ENCODE assay signal across 8 cellular contexts in genomic region chr17:39687101-39687545, GRCh38. TPM values are rescaled to one million over a fixed set of nuclear protein-coding genes. Genes with fewer than 3 reads are reported as not detected.
A peak's percentile ranks its signal among the peaks of the same experiment; 100 is the strongest.
DNase-seq lines count a peak whose midpoint lies in the region; ATAC-seq, FAIRE-seq and TF ChIP-seq lines count a peak whose summit lies in the region.

No MANE protein-coding gene starts in this region.

- peaks cover 21% of the 10 kb centered on the region for H3K4me1 Mint-ChIP-seq in T-helper 2 cell treated with Interferon-gamma antibody and Interleukin-4, amounts not matched to agents 5 μg/mL and 100 μg/mL, for 36 hours (ENCODE audit: low read depth)
- H3K4me1 Mint-ChIP-seq in activated T-helper 1 cell treated with anti-CD3 and anti-CD28 coated beads, Interleukin-12 subunit alpha, Interleukin-12 subunit beta, Interleukin-2, Interleukin-4 antibody, amounts not matched to agents 30 ng/mL and 10 ng/mL and 1 ng/mL, durations not matched to agents 14 hours and 24 hours and 36 hours (ENCODE audit: low read depth) = peaks cover 22% of the 10 kb centered on the region

- intact Hi-C loops in activated T-helper 1 cell treated with anti-CD3 and anti-CD28 coated beads, Interleukin-12 subunit alpha, Interleukin-12 subunit beta, Interleukin-2, Interleukin-4 antibody, amounts not matched to agents 30 ng/mL and 10 ng/mL and 1 ng/mL, durations not matched to agents 14 hours and 24 hours and 36 hours (cut with micrococcal nuclease) = loop anchor here (1.0 to 5.0 kb wide), 2 partner anchors 50 to 175 kb away; partner anchors contain the start of genes IKZF3 and STARD3
- intact Hi-C loops in kidney (cut with DNase I) = no loop called here

- H3K4me1 ChIP-seq in kidney (ENCODE audit: control insufficient read depth in 1 of 2, insufficient read depth in 1 of 2, low read depth in 1 of 2, low read length in 2 of 2) = peaks cover 9 to 11% of the 10 kb centered on the region in 2 donors
- peaks cover 2 to 18% (median 14%) of the 10 kb centered on the region in 5 donors for H3K4me1 ChIP-seq in subcutaneous abdominal adipose tissue (ENCODE audit: control insufficient read depth in 5 of 5, insufficient read depth in 5 of 5, low read length in 5 of 5)

- H3K27me3 ChIP-seq in subcutaneous abdominal adipose tissue (ENCODE audit: control insufficient read depth in 5 of 5, insufficient read depth in 4 of 5, low read length in 5 of 5) = no peaks in the 10 kb centered on the region

- no peak for FAIRE-seq in kidney (lab: Jason Lieb, UNC)

- H3K27ac ChIP-seq in kidney (ENCODE audit: low read depth in 2 of 2, low read length in 2 of 2) (peak overlapping the region; percentile 41 to 95), subcutaneous abdominal adipose tissue (ENCODE audit: low read depth, low read length) (no peak overlapping the region)

- H3K27me3 Mint-ChIP-seq in T-helper 2 cell treated with Interferon-gamma antibody and Interleukin-4, amounts not matched to agents 5 μg/mL and 100 μg/mL, for 36 hours (ENCODE audit: low read depth) = no peaks in the 10 kb centered on the region
- no peaks in the 10 kb centered on the region for H3K27me3 Mint-ChIP-seq in activated T-helper 1 cell treated with anti-CD3 and anti-CD28 coated beads, Interleukin-12 subunit alpha, Interleukin-12 subunit beta, Interleukin-2, Interleukin-4 antibody, amounts not matched to agents 30 ng/mL and 10 ng/mL and 1 ng/mL, durations not matched to agents 14 hours and 24 hours and 36 hours (ENCODE audit: insufficient read depth)

- H3K4me3 Mint-ChIP-seq in T-helper 2 cell treated with Interferon-gamma antibody and Interleukin-4, amounts not matched to agents 5 μg/mL and 100 μg/mL, for 36 hours = peak overlapping the region; percentile 96
- H3K4me3 Mint-ChIP-seq in activated T-helper 1 cell treated with anti-CD3 and anti-CD28 coated beads, Interleukin-12 subunit alpha, Interleukin-12 subunit beta, Interleukin-2, Interleukin-4 antibody, amounts not matched to agents 30 ng/mL and 10 ng/mL and 1 ng/mL, durations not matched to agents 14 hours and 24 hours and 36 hours = peak overlapping the region; percentile 94

- H3K9me3 ChIP-seq in kidney (ENCODE audit: control insufficient read depth in 1 of 2, low read length in 2 of 2) (no peaks in the 10 kb centered on the region), subcutaneous abdominal adipose tissue (ENCODE audit: control insufficient read depth in 5 of 5, low read length in 5 of 5) (no peaks in the 10 kb centered on the region)

- H3K9ac ChIP-seq in kidney (ENCODE audit: low read length in 2 of 2) (peak overlapping the region in 1 of 2 donors; percentile 92), subcutaneous abdominal adipose tissue (ENCODE audit: low read length in 5 of 5) (no peak overlapping the region)

- H3K36me3 Mint-ChIP-seq in T-helper 2 cell treated with Interferon-gamma antibody and Interleukin-4, amounts not matched to agents 5 μg/mL and 100 μg/mL, for 36 hours (ENCODE audit: low read depth) = peaks cover 19% of the 10 kb centered on the region
- H3K36me3 Mint-ChIP-seq in activated T-helper 1 cell treated with anti-CD3 and anti-CD28 coated beads, Interleukin-12 subunit alpha, Interleukin-12 subunit beta, Interleukin-2, Interleukin-4 antibody, amounts not matched to agents 30 ng/mL and 10 ng/mL and 1 ng/mL, durations not matched to agents 14 hours and 24 hours and 36 hours (ENCODE audit: low read depth) = peaks cover 14% of the 10 kb centered on the region

- no peak for DNase-seq in T-helper 2 cell treated with Interferon-gamma antibody and Interleukin-4, amounts not matched to agents 5 μg/mL and 100 μg/mL, for 36 hours (ENCODE audit: low spot score)
- DNase-seq in T-helper 2 cell (no peak), kidney (peak; percentile 7), NK-92 (lab: John Stamatoyannopoulos, UW; ENCODE audit: unreplicated experiment) (no peak)
- no peak for DNase-seq in activated T-helper 1 cell treated with anti-CD3 and anti-CD28 coated beads, Interleukin-12 subunit alpha, Interleukin-12 subunit beta, Interleukin-2, Interleukin-4 antibody, amounts not matched to agents 30 ng/mL and 10 ng/mL and 1 ng/mL, durations not matched to agents 14 hours and 24 hours and 36 hours (ENCODE audit: low spot score)
- DNase-seq in stimulated activated CD4-positive, alpha-beta T cell treated with anti-CD3 and anti-CD28 coated beads, Interleukin-4, amount 100 ng/mL, for 24 hours = no peak

- H3K4me3 ChIP-seq in kidney (ENCODE audit: low read length in 2 of 2) (peak overlapping the region; percentile 98 to 100), subcutaneous abdominal adipose tissue (ENCODE audit: low read depth in 1 of 5, low read length in 5 of 5) (peak overlapping the region; percentile 71 to 99 (median 95))

- ATAC-seq in HG02678 (IDR thresholded peaks at IDR 0.05; ENCODE audit: unreplicated experiment) = no peak

- H3K36me3 ChIP-seq in kidney (ENCODE audit: control insufficient read depth in 1 of 2, insufficient read depth in 2 of 2, low read length in 2 of 2) (peaks cover 0 to 5% of the 10 kb centered on the region in 2 donors), subcutaneous abdominal adipose tissue (ENCODE audit: control insufficient read depth in 5 of 5, insufficient read depth in 5 of 5, low read length in 5 of 5) (peaks cover 0 to 24% (median 18%) of the 10 kb centered on the region in 5 donors)

- no peaks in the 10 kb centered on the region for H3K9me3 Mint-ChIP-seq in T-helper 2 cell treated with Interferon-gamma antibody and Interleukin-4, amounts not matched to agents 5 μg/mL and 100 μg/mL, for 36 hours
- no peaks in the 10 kb centered on the region for H3K9me3 Mint-ChIP-seq in activated T-helper 1 cell treated with anti-CD3 and anti-CD28 coated beads, Interleukin-12 subunit alpha, Interleukin-12 subunit beta, Interleukin-2, Interleukin-4 antibody, amounts not matched to agents 30 ng/mL and 10 ng/mL and 1 ng/mL, durations not matched to agents 14 hours and 24 hours and 36 hours

- TF ChIP-seq CTCF in kidney (IDR thresholded peaks at IDR 0.05; ENCODE audit: borderline replicate concordance, extremely low read depth, insufficient read depth) = no peak

- H3K27ac Mint-ChIP-seq in T-helper 2 cell treated with Interferon-gamma antibody and Interleukin-4, amounts not matched to agents 5 μg/mL and 100 μg/mL, for 36 hours = no peak overlapping the region
- H3K27ac Mint-ChIP-seq in activated T-helper 1 cell treated with anti-CD3 and anti-CD28 coated beads, Interleukin-12 subunit alpha, Interleukin-12 subunit beta, Interleukin-2, Interleukin-4 antibody, amounts not matched to agents 30 ng/mL and 10 ng/mL and 1 ng/mL, durations not matched to agents 14 hours and 24 hours and 36 hours = no peak overlapping the region

RNA-seq across cellular contexts. Expression of gene PGAP3, which starts 0.7 kb away (rescaled TPM):
- 14.4 and 16.9 TPM in 2 replicates for total RNA-seq in activated T-helper 1 cell treated with anti-CD3 and anti-CD28 coated beads, Interleukin-12 subunit alpha, Interleukin-12 subunit beta, Interleukin-2, Interleukin-4 antibody, amounts not matched to agents 30 ng/mL and 10 ng/mL and 1 ng/mL, durations not matched to agents 14 hours and 24 hours and 36 hours
- 48.5 TPM for total RNA-seq in kidney
- polyA plus RNA-seq in kidney (ENCODE audit: insufficient read depth, low read depth, low replicate concordance) = 33.8 TPM

RNA-seq across cellular contexts. Expression of gene ERBB2, which starts 12.7 kb away (rescaled TPM):
- 2.5 and 3.0 TPM in 2 replicates for total RNA-seq in activated T-helper 1 cell treated with anti-CD3 and anti-CD28 coated beads, Interleukin-12 subunit alpha, Interleukin-12 subunit beta, Interleukin-2, Interleukin-4 antibody, amounts not matched to agents 30 ng/mL and 10 ng/mL and 1 ng/mL, durations not matched to agents 14 hours and 24 hours and 36 hours
- total RNA-seq in kidney = 186 TPM
- 76.5 TPM for polyA plus RNA-seq in kidney (ENCODE audit: insufficient read depth, low read depth, low replicate concordance)

RNA-seq across cellular contexts. Expression of gene PNMT, which starts 18.9 kb away (rescaled TPM):
- total RNA-seq in activated T-helper 1 cell treated with anti-CD3 and anti-CD28 coated beads, Interleukin-12 subunit alpha, Interleukin-12 subunit beta, Interleukin-2, Interleukin-4 antibody, amounts not matched to agents 30 ng/mL and 10 ng/mL and 1 ng/mL, durations not matched to agents 14 hours and 24 hours and 36 hours = not detected in 2 replicates
- total RNA-seq in kidney = 8.2 TPM
- polyA plus RNA-seq in kidney (ENCODE audit: insufficient read depth, low read depth, low replicate concordance) = 2.0 TPM

RNA-seq across cellular contexts. Expression of gene TCAP, which starts 22.0 kb away (rescaled TPM):
- total RNA-seq in activated T-helper 1 cell treated with anti-CD3 and anti-CD28 coated beads, Interleukin-12 subunit alpha, Interleukin-12 subunit beta, Interleukin-2, Interleukin-4 antibody, amounts not matched to agents 30 ng/mL and 10 ng/mL and 1 ng/mL, durations not matched to agents 14 hours and 24 hours and 36 hours = 0.96 and 1.4 TPM in 2 replicates
- total RNA-seq in kidney = 1.5 TPM
- 1.7 TPM for polyA plus RNA-seq in kidney (ENCODE audit: insufficient read depth, low read depth, low replicate concordance)

RNA-seq across cellular contexts. Expression of gene MIEN1, which starts 43.2 kb away (rescaled TPM):
- total RNA-seq in activated T-helper 1 cell treated with anti-CD3 and anti-CD28 coated beads, Interleukin-12 subunit alpha, Interleukin-12 subunit beta, Interleukin-2, Interleukin-4 antibody, amounts not matched to agents 30 ng/mL and 10 ng/mL and 1 ng/mL, durations not matched to agents 14 hours and 24 hours and 36 hours = 33.3 and 37.1 TPM in 2 replicates
- 51.6 TPM for total RNA-seq in kidney
- polyA plus RNA-seq in kidney (ENCODE audit: insufficient read depth, low read depth, low replicate concordance) = 186 TPM

Comparison
In these comparisons a context has a peak if more than half of its experiments do, and no peak if none do; other contexts are left out.
1. RNA of gene ERBB2, which starts 12.7 kb away (total RNA-seq): 186 TPM in kidney (single experiment); 2.5 to 3.0 TPM in activated T-helper 1 cell treated with anti-CD3 and anti-CD28 coated beads, Interleukin-12 subunit alpha, Interleukin-12 subunit beta, Interleukin-2, Interleukin-4 antibody, amounts not matched to agents 30 ng/mL and 10 ng/mL and 1 ng/mL, durations not matched to agents 14 hours and 24 hours and 36 hours; every median in the first group is over 10 times any median in the second.